Comparison of ENCODE assay signal across 11 cellular contexts in genomic region chr21:41363370-41364270, GRCh38. TPM values are rescaled to one million over a fixed set of nuclear protein-coding genes. Genes with fewer than 3 reads are reported as not detected.
A peak's percentile ranks its signal among the peaks of the same experiment; 100 is the strongest.
DNase-seq lines count a peak whose midpoint lies in the region; ATAC-seq and TF ChIP-seq lines count a peak whose summit lies in the region.
"Had no signal": no experiment of that assay in that cellular context is flagged by ENCODE, and none has a peak within 500 bp of the region (broad histone marks: within the 10 kb centered on the region; RNA-seq: fewer than 3 reads in every experiment).

No MANE protein-coding gene starts in this region.

- H3K36me3 ChIP-seq in BLaER1 treated with 17β-estradiol and CSF1 and Interleukin-3, amounts not matched to agents 10 nM and 100 nM: peaks cover 0 to 14% (median 0%) of the 10 kb centered on the region in 11 experiments; a peak in 3 of 22 replicates
- H3K36me3 ChIP-seq in naive thymus-derived CD4-positive, alpha-beta T cell (ENCODE audit: control insufficient read depth in 2 of 3, insufficient read depth in 3 of 3, low read length in 3 of 3): peaks cover 0 to 30% (median 0%) of the 10 kb centered on the region in 3 experiments
- H3K36me3 ChIP-seq in hepatocyte (replicated peaks; ENCODE audit: insufficient read depth, low read depth): no peaks in the 10 kb centered on the region
- H3K36me3 ChIP-seq: ovary had no signal

- WGBS in hepatocyte (ENCODE audit: low lambda C conversion rate, missing lambda C conversion rate): 94% methylated on average over 18 of the region's 18 CpGs

- H3K4me3 ChIP-seq in BLaER1 treated with 17β-estradiol and CSF1 and Interleukin-3, amounts not matched to agents 10 nM and 100 nM: peak overlapping the region; percentile 46 to 68 (median 59)
- H3K4me3 ChIP-seq in GM08714 (ENCODE audit: low read length) (peak overlapping the region; percentile 20; the same call in 1 of the 2 replicates), hepatocyte (no peak overlapping the region)
- peak overlapping the region; percentile 84 for H3K4me3 ChIP-seq in naive thymus-derived CD4-positive, alpha-beta T cell (ENCODE audit: low read length)
- H3K4me3 ChIP-seq: ovary had no signal

- H3K79me2 ChIP-seq in hepatocyte: no peaks in the 10 kb centered on the region

- intact Hi-C loops in naive thymus-derived CD4-positive, alpha-beta T cell (cut with micrococcal nuclease): loop anchor here (10.0 kb wide), 3 partner anchors 511 to 651 kb away; partner anchors contain the start of genes PRDM15 (in 1 of the 2) and ZBTB21 (in 1 of the 2)

- peak overlapping the region; percentile 74 to 98 (median 94); a peak in 21 of 22 replicates for H3K27ac ChIP-seq in BLaER1 treated with 17β-estradiol and CSF1 and Interleukin-3, amounts not matched to agents 10 nM and 100 nM
- H3K27ac ChIP-seq in naive thymus-derived CD4-positive, alpha-beta T cell (ENCODE audit: low read depth, low read length): peak overlapping the region; percentile 96
- no peak overlapping the region for H3K27ac ChIP-seq in hepatocyte
- H3K27ac ChIP-seq: ovary had no signal

- H3K27ac Mint-ChIP-seq in activated naive CD8-positive, alpha-beta T cell: peak overlapping the region; percentile 98
- peak overlapping the region; percentile 99 to 100 (median 100) for H3K27ac Mint-ChIP-seq in naive thymus-derived CD4-positive, alpha-beta T cell

- H3K4me2 ChIP-seq in BLaER1 treated with 17β-estradiol and CSF1 and Interleukin-3, amounts not matched to agents 10 nM and 100 nM: peak overlapping the region; percentile 88 to 99 (median 96)
- no peak overlapping the region for H3K4me2 ChIP-seq in hepatocyte

- no peaks in the 10 kb centered on the region for H3K9me3 Mint-ChIP-seq in activated naive CD8-positive, alpha-beta T cell (ENCODE audit: low read depth)
- H3K9me3 Mint-ChIP-seq in naive thymus-derived CD4-positive, alpha-beta T cell: peaks cover 0 to 8% (median 0%) of the 10 kb centered on the region in 11 donors

- no peak for ATAC-seq in naive thymus-derived CD4-positive, alpha-beta T cell
- no peak for ATAC-seq in HG03354 (IDR thresholded peaks at IDR 0.05; ENCODE audit: poor library complexity, severe bottlenecking, unreplicated experiment)

- TF ChIP-seq CTCF in hepatocyte (IDR thresholded peaks at IDR 0.05; ENCODE audit: poor library complexity): no peak

- peaks cover 67% of the 10 kb centered on the region for H3K4me1 Mint-ChIP-seq in activated naive CD8-positive, alpha-beta T cell (ENCODE audit: low read depth)
- H3K4me1 Mint-ChIP-seq in naive thymus-derived CD4-positive, alpha-beta T cell: peaks cover 42 to 80% (median 74%) of the 10 kb centered on the region in 7 donors

- H3K27me3 Mint-ChIP-seq in activated naive CD8-positive, alpha-beta T cell: no peaks in the 10 kb centered on the region
- no peaks in the 10 kb centered on the region for H3K27me3 Mint-ChIP-seq in naive thymus-derived CD4-positive, alpha-beta T cell

- POLR2A ChIA-PET in naive thymus-derived CD4-positive, alpha-beta T cell (lab: Charles Lee): interaction anchor here (0.7 to 7.0 kb wide), 5 partner anchors 7 to 62 kb away, joined by 3 to 71 read pairs (median 13); partner anchors contain the start of gene MX1

- H3K9ac ChIP-seq in BLaER1 treated with 17β-estradiol and CSF1 and Interleukin-3, amounts not matched to agents 10 nM and 100 nM: peak overlapping the region; percentile 71 to 91 (median 84); a peak in 19 of 22 replicates

- no peaks in the 10 kb centered on the region for H3K27me3 ChIP-seq in BLaER1 treated with 17β-estradiol and CSF1 and Interleukin-3, amounts not matched to agents 10 nM and 100 nM
- H3K27me3 ChIP-seq in naive thymus-derived CD4-positive, alpha-beta T cell (ENCODE audit: control insufficient read depth in 2 of 2, insufficient read depth in 2 of 2, low read length in 2 of 2): no peaks in the 10 kb centered on the region
- H3K27me3 ChIP-seq in hepatocyte: no peaks in the 10 kb centered on the region
- H3K27me3 ChIP-seq: ovary had no signal

- H3K4me1 ChIP-seq in BLaER1 treated with 17β-estradiol and CSF1 and Interleukin-3, amounts not matched to agents 10 nM and 100 nM: peaks cover 66 to 92% (median 82%) of the 10 kb centered on the region in 10 experiments
- H3K4me1 ChIP-seq in naive thymus-derived CD4-positive, alpha-beta T cell (ENCODE audit: control insufficient read depth in 2 of 2, insufficient read depth in 2 of 2, low read length in 2 of 2): peaks cover 21 to 43% of the 10 kb centered on the region in 2 donors
- peaks cover 18% of the 10 kb centered on the region for H3K4me1 ChIP-seq in hepatocyte (ENCODE audit: insufficient read depth)

- no peak for DNase-seq in naive thymus-derived CD4-positive, alpha-beta T cell
- DNase-seq in Kasumi-1 (lab: John Stamatoyannopoulos, UW) (no peak), G401 (ENCODE audit: low spot score) (no peak), hepatocyte (ENCODE audit: low spot score) (no peak)
- DNase-seq: GF-D8 had no signal

- CTCF ChIA-PET in naive thymus-derived CD4-positive, alpha-beta T cell (lab: Charles Lee): interaction anchor here (0.7 to 1.3 kb wide), 2 partner anchors 78 to 80 kb away, joined by 3 to 4 read pairs; no protein-coding TSS in a partner anchor

- H4K20me1 ChIP-seq in BLaER1 treated with 17β-estradiol and CSF1 and Interleukin-3, amounts not matched to agents 10 nM and 100 nM: peaks cover 0 to 24% (median 0%) of the 10 kb centered on the region in 11 experiments; a peak in 1 of 22 replicates
- no peaks in the 10 kb centered on the region for H4K20me1 ChIP-seq in hepatocyte (ENCODE audit: insufficient read depth, poor library complexity, severe bottlenecking)

- in situ Hi-C loops in G401 (cut with HindIII; ENCODE audit: low sequenced_read_pairs): no loop called here

- no peaks in the 10 kb centered on the region for H3K9me3 ChIP-seq in BLaER1 treated with 17β-estradiol and CSF1 and Interleukin-3, amounts not matched to agents 10 nM and 100 nM (replicated peaks in 1 of 11)
- H3K9me3 ChIP-seq in naive thymus-derived CD4-positive, alpha-beta T cell (ENCODE audit: control insufficient read depth in 2 of 3, low read length in 3 of 3): no peaks in the 10 kb centered on the region
- H3K9me3 ChIP-seq in hepatocyte (ENCODE audit: low read depth): no peaks in the 10 kb centered on the region
- H3K9me3 ChIP-seq: ovary had no signal

- peaks cover 11% of the 10 kb centered on the region for H3K36me3 Mint-ChIP-seq in activated naive CD8-positive, alpha-beta T cell
- peaks cover 13 to 40% (median 29%) of the 10 kb centered on the region in 5 donors for H3K36me3 Mint-ChIP-seq in naive thymus-derived CD4-positive, alpha-beta T cell

- peak overlapping the region; percentile 96 for H3K4me3 Mint-ChIP-seq in activated naive CD8-positive, alpha-beta T cell
- H3K4me3 Mint-ChIP-seq in naive thymus-derived CD4-positive, alpha-beta T cell: peak overlapping the region; percentile 90 to 98 (median 96)

- no peak overlapping the region for H2AFZ ChIP-seq in hepatocyte

- no peaks in the 10 kb centered on the region for H3K9me2 ChIP-seq in hepatocyte (replicated peaks; ENCODE audit: insufficient read depth)

RNA-seq across cellular contexts. Expression of gene MX2, which starts 1.8 kb away (rescaled TPM):
- 100 to 1,000 TPM in 3 of 5 experiments, 10 to 100 TPM in 2; 84.8 to 116 (median 100) TPM for total RNA-seq in naive thymus-derived CD4-positive, alpha-beta T cell
- polyA plus RNA-seq in naive thymus-derived CD4-positive, alpha-beta T cell: 10 to 100 TPM; 46.7 to 49.5 TPM
- not detected in 2 replicates for total RNA-seq in G401 (2014; rRNA removed; shearing (Covaris generic))
- 1.9 and 2.6 TPM in 2 replicates for total RNA-seq in hepatocyte
- 0.90 and 1.1 TPM in 2 replicates for polyA plus RNA-seq in hepatocyte

RNA-seq across cellular contexts. Expression of gene FAM3B, which starts 47.0 kb away (rescaled TPM):
- not detected for total RNA-seq in naive thymus-derived CD4-positive, alpha-beta T cell
- polyA plus RNA-seq in naive thymus-derived CD4-positive, alpha-beta T cell: not detected
- total RNA-seq in G401 (2014; rRNA removed; shearing (Covaris generic)): not detected in 2 replicates
- 35.4 and 47.5 TPM in 2 replicates for total RNA-seq in hepatocyte
- polyA plus RNA-seq in hepatocyte: 45.3 and 49.7 TPM in 2 replicates
- total RNA-seq: T-helper 2 cell treated with Interferon-gamma antibody and Interleukin-4, amounts not matched to agents 100 ng/mL and 5 ng/mL, for 36 hours had no signal

Comparison
In these comparisons a context has a peak if more than half of its experiments do, and no peak if none do; other contexts are left out.
1. RNA of gene MX2, which starts 1.8 kb away (total RNA-seq): 84.8 to 116 TPM in naive thymus-derived CD4-positive, alpha-beta T cell; 1.9 to 2.6 TPM in hepatocyte and not detected in G401; every median in the first group is over 10 times any median in the second.
2. RNA of gene FAM3B, which starts 47.0 kb away (total RNA-seq): 35.4 to 47.5 TPM in hepatocyte; not detected in naive thymus-derived CD4-positive, alpha-beta T cell and not detected in G401; every median in the first group is over 10 times any median in the second.